18 cellular contexts compared by ENCODE assay signal in genomic region chr10:5482016-5482415, GRCh38. TPM values are rescaled to one million over a fixed set of nuclear protein-coding genes. Genes with fewer than 3 reads are reported as not detected.
DNase-seq lines count a peak whose midpoint lies in the region; ATAC-seq, FAIRE-seq and TF ChIP-seq lines count a peak whose summit lies in the region.
"Had no signal": no experiment of that assay in that cellular context is flagged by ENCODE, and none has a peak within 500 bp of the region (broad histone marks: within the 10 kb centered on the region; RNA-seq: fewer than 3 reads in every experiment).

No MANE protein-coding gene starts in this region.

- H4K8ac ChIP-seq in H1 (ENCODE audit: extremely low read depth, insufficient read depth, low read length), result no peak overlapping the region; the same call in 1 of the 2 replicates

- TF ChIP-seq CTCF in Caco-2 (IDR thresholded peaks at IDR 0.05; ENCODE audit: insufficient read depth in 1 of 2, low read depth in 1 of 2, low read length in 1 of 2, severe bottlenecking in 1 of 2, unreplicated experiment in 1 of 2) (no peak), H1 (IDR thresholded peaks at IDR 0.05; ENCODE audit: control extremely low read depth in 1 of 3, insufficient read depth in 1 of 3, low read depth in 1 of 3, low read length in 3 of 3) (no peak)

- intact Hi-C loops in Caco-2 (cut with micrococcal nuclease; ENCODE audit: unreplicated experiment), result no loop called here

- CTCF ChIA-PET in Caco-2 (lab: Charles Lee), result no interaction called here
- CTCF ChIA-PET in H1 (lab: Charles Lee; ENCODE audit: partially characterized antibody), result no interaction called here

- peaks cover 9% of the 10 kb centered on the region; the same call in 1 of the 2 replicates for H3K9me3 ChIP-seq in Caco-2
- H3K9me3 ChIP-seq in H1 (ENCODE audit: insufficient read depth in 2 of 2, low read depth in 1 of 2, low read length in 1 of 2), result no peaks in the 10 kb centered on the region
- H3K9me3 ChIP-seq: A549, BE2C had no signal

- TF ChIP-seq EP300 in H1 (IDR thresholded peaks at IDR 0.05; ENCODE audit: borderline replicate concordance in 1 of 2, low read depth in 2 of 2, low read length in 2 of 2), result no peak

- 87% methylated on average over 9 of the region's 9 CpGs; no CpG with 5 or more reads in 1 of the 2 experiments for WGBS in H1 (ENCODE audit: extremely low coverage in 1 of 2, insufficient coverage in 1 of 2, insufficient read length in 1 of 2, insufficient replicate concordance in 2 of 2, low coverage in 1 of 2, low lambda C conversion rate in 2 of 2, missing lambda C conversion rate in 1 of 2), 2 experiments

- H3K36me3 ChIP-seq in Caco-2 (ENCODE audit: control insufficient read depth, insufficient read depth, low read length) (0 out of 2 replicates have a peak, but pooled peaks cover 3% of the 10 kb centered on the region), H1 (ENCODE audit: control insufficient read depth in 2 of 4, insufficient read depth in 4 of 4, low read length in 3 of 4) (no peaks in the 10 kb centered on the region)
- H3K36me3 ChIP-seq: BE2C had no signal

- H3K9me3 Mint-ChIP-seq in Caco-2 (ENCODE audit: unreplicated experiment), result no peaks in the 10 kb centered on the region
- H3K9me3 Mint-ChIP-seq: CD8-positive, alpha-beta T cell had no signal

- no peak overlapping the region for H3K56ac ChIP-seq in H1 (replicated peaks; ENCODE audit: insufficient read length, low read depth, low read length)

- no peak overlapping the region for H3K18ac ChIP-seq in H1 (ENCODE audit: extremely low read depth, low read length)

- H3K36me3 Mint-ChIP-seq in Caco-2 (ENCODE audit: insufficient read depth, unreplicated experiment), result no peaks in the 10 kb centered on the region
- H3K36me3 Mint-ChIP-seq: CD8-positive, alpha-beta T cell had no signal

- FAIRE-seq in H1 (lab: Jason Lieb, UNC), result no peak
- FAIRE-seq: A549 had no signal

- no peak overlapping the region for H3K4me2 ChIP-seq in H1 (ENCODE audit: insufficient read depth in 1 of 2, low read depth in 2 of 2, low read length in 2 of 2)
- H3K4me2 ChIP-seq: A549 had no signal

- H2AFZ ChIP-seq in H1 (ENCODE audit: low read length), result no peak overlapping the region
- H2AFZ ChIP-seq: GM23248 had no signal

- ATAC-seq in HG02884 (IDR thresholded peaks at IDR 0.05; ENCODE audit: unreplicated experiment), result no peak
- ATAC-seq in GM21447 (IDR thresholded peaks at IDR 0.05; ENCODE audit: unreplicated experiment), result no peak
- no peak for ATAC-seq in esophagus mucosa
- ATAC-seq: A549; CD8-positive, alpha-beta T cell had no signal

- H3K23ac ChIP-seq in H1 (ENCODE audit: insufficient read length), result no peak overlapping the region

- DNase-seq in 8988T (peak; percentile 0), Caco-2 (peak in 1 of 2 experiments; percentile 13), H1 (ENCODE audit: low read depth in 1 of 2, low spot score in 2 of 2) (no peak), mesenteric fat pad (ENCODE audit: low spot score) (peak; percentile 83), COLO829 (ENCODE audit: low spot score) (no peak)
- DNase-seq: BE2C; CD8-positive, alpha-beta T cell; DMS53; GF-D8; GM23248; H9 had no signal

- no peaks in the 10 kb centered on the region for H3K4me1 ChIP-seq in Caco-2
- H3K4me1 ChIP-seq in H1 (replicated peaks in 1 of 4; ENCODE audit: control insufficient read depth in 3 of 4, insufficient read depth in 4 of 4, low read length in 3 of 4), result peaks cover 2 to 17% (median 8%) of the 10 kb centered on the region in 4 experiments
- H3K4me1 ChIP-seq: A549, BE2C had no signal

- H3K14ac ChIP-seq in H1 (ENCODE audit: insufficient read length), result no peak overlapping the region

- H3K27me3 ChIP-seq in Caco-2 (replicated peaks; ENCODE audit: control insufficient read depth, insufficient read depth, low read length) (no peaks in the 10 kb centered on the region), H1 (replicated peaks in 1 of 4; ENCODE audit: control insufficient read depth in 3 of 4, extremely low read depth in 1 of 4, insufficient read depth in 3 of 4, low read length in 3 of 4) (no peaks in the 10 kb centered on the region)
- H3K27me3 ChIP-seq: BE2C had no signal

- H3K79me1 ChIP-seq in H1 (ENCODE audit: low read depth, low read length), result no peaks in the 10 kb centered on the region

- no peak overlapping the region for H3K4me3 Mint-ChIP-seq in Caco-2 (ENCODE audit: unreplicated experiment)
- H3K4me3 Mint-ChIP-seq: CD8-positive, alpha-beta T cell; H9 had no signal

- POLR2A ChIA-PET in Caco-2 (lab: Charles Lee), result no interaction called here
- POLR2A ChIA-PET in H1 (lab: Charles Lee; ENCODE audit: partially characterized antibody), result no interaction called here

- H3K4ac ChIP-seq in H1 (replicated peaks; ENCODE audit: insufficient read length, low read depth, low read length), result no peak overlapping the region

- H4K91ac ChIP-seq in H1 (replicated peaks; ENCODE audit: insufficient read length, low read length), result no peak overlapping the region

- no peaks in the 10 kb centered on the region for H3K23me2 ChIP-seq in H1 (ENCODE audit: low read depth, low read length)

- peak overlapping the region; percentile 4; the same call in 1 of the 2 replicates for H2AK5ac ChIP-seq in H1 (ENCODE audit: low read depth, low read length)

- no peak for TF ChIP-seq POLR2A in H1 (IDR thresholded peaks at IDR 0.05; ENCODE audit: control extremely low read depth in 1 of 2, low read depth in 2 of 2, low read length in 2 of 2)

- H3K4me1 Mint-ChIP-seq in Caco-2 (ENCODE audit: low read depth, unreplicated experiment), result no peaks in the 10 kb centered on the region

- no peak overlapping the region for H3K27ac ChIP-seq in H1 (ENCODE audit: low read depth, low read length)
- H3K27ac ChIP-seq: A549, C4-2B, GM23248, HL-60 had no signal

- no peaks in the 10 kb centered on the region for H3K27me3 Mint-ChIP-seq in Caco-2 (ENCODE audit: insufficient read depth, unreplicated experiment)

- H4K20me1 ChIP-seq in H1 (replicated peaks in 1 of 2; ENCODE audit: control insufficient read depth in 1 of 2, insufficient read depth in 2 of 2, low read length in 2 of 2), result no peaks in the 10 kb centered on the region

- peak overlapping the region; percentile 39; the same call in 1 of the 2 replicates for H2BK12ac ChIP-seq in H1 (ENCODE audit: low read depth, low read length)

- no TSS peak for BruUV-seq in Caco-2 (replicated peaks; lab: Mats Ljungman, UMichigan)

- TF ChIP-seq RAD21 in H1 (IDR thresholded peaks at IDR 0.05 in 1 of 2, conservative IDR thresholded peaks at IDR 0.05 in 1 of 2; ENCODE audit: low read depth in 2 of 2, low read length in 2 of 2), result no peak

- no peak overlapping the region for H2BK20ac ChIP-seq in H1 (ENCODE audit: low read length)

- H4K5ac ChIP-seq in H1 (ENCODE audit: insufficient read length, low read depth, low read length), result no peak overlapping the region

- no peaks in the 10 kb centered on the region for H3K79me2 ChIP-seq in H1 (ENCODE audit: control insufficient read depth in 1 of 2, insufficient read depth in 2 of 2, low read length in 2 of 2)

- H2BK120ac ChIP-seq in H1 (replicated peaks; ENCODE audit: low read depth, low read length), result no peak overlapping the region

- peak overlapping the region; percentile 42 for H3K27ac Mint-ChIP-seq in Caco-2 (ENCODE audit: unreplicated experiment)
- H3K27ac Mint-ChIP-seq: CD8-positive, alpha-beta T cell had no signal

- no peak overlapping the region for H3K9ac ChIP-seq in H1 (replicated peaks in 1 of 4; ENCODE audit: extremely low read depth in 1 of 4, low read depth in 3 of 4, low read length in 3 of 4)
- H3K9ac ChIP-seq: GM23248 had no signal

- peak overlapping the region; percentile 72; the same call in 1 of the 2 replicates for H2BK15ac ChIP-seq in H1 (ENCODE audit: low read length)

- no peak overlapping the region; the same call in 1 of the 2 replicates for H2BK5ac ChIP-seq in H1 (ENCODE audit: low read depth, low read length)

- H3K4me3 ChIP-seq in Caco-2 (ENCODE audit: low read depth, low read length), result no peak overlapping the region
- H3K4me3 ChIP-seq in H1 (ENCODE audit: extremely low read depth in 1 of 4, insufficient read depth in 2 of 4, low read depth in 3 of 4, low read length in 4 of 4), result no peak overlapping the region
- H3K4me3 ChIP-seq: A549, GM23248 had no signal

TF ChIP-seq in H1, 55 proteins besides CTCF, POLR2A, EP300 and RAD21 (continues in another document):
- TF ChIP-seq RBBP5 (IDR thresholded peaks at IDR 0.05; ENCODE audit: borderline replicate concordance, low read depth, low read length) (no peak), CBX5 (IDR thresholded peaks at IDR 0.05; ENCODE audit: low read depth, low read length) (no peak), SIN3A (conservative IDR thresholded peaks at IDR 0.05 in 1 of 2, IDR thresholded peaks at IDR 0.05 in 1 of 2; ENCODE audit: low read depth in 1 of 2, low read length in 2 of 2) (no peak), RXRA (IDR thresholded peaks at IDR 0.05; ENCODE audit: insufficient read depth, low read depth, low read length) (no peak), CTBP2 (IDR thresholded peaks at IDR 0.05; ENCODE audit: borderline replicate concordance, insufficient read depth, insufficient read length, low read length) (no peak)

RNA-seq across cellular contexts. Expression of gene CALML5, which starts 17.4 kb away (rescaled TPM):
- total RNA-seq in Caco-2 (2022) (not detected in 2 replicates), mesenteric fat pad (not detected), esophagus mucosa (16.6 TPM)
- total RNA-seq in H1 (2021; fragmentation: NEBNext Ultra II Directional; extraction: Animal tissue kit (Norgen Biotek cat#: 25700)), result 0.38 TPM in 1 of 2 replicates, not detected in the other
- 0.09 TPM in 1 of 2 replicates, not detected in the other for polyA plus RNA-seq in H1 (2011; rRNA removed)
- polyA plus RNA-seq in H1 (2011; cell fraction: cytosol; rRNA removed), result not detected
- not detected for polyA plus RNA-seq in H1 (2011; cell fraction: nucleus; rRNA removed)
- polyA plus RNA-seq in H1 (2012, experiment 1 of 2), result not detected in 4 replicates
- not detected for polyA plus RNA-seq in H1 (2012, experiment 2 of 2)
- polyA plus RNA-seq in H1 (2013, experiment 1 of 2), result not detected
- not detected for polyA plus RNA-seq in H1 (2013, experiment 2 of 2)
- polyA minus RNA-seq in H1 (2011; rRNA and poly(A)+ RNA removed), result not detected in 2 replicates
- polyA minus RNA-seq in H1 (2011; cell fraction: cytosol; rRNA and poly(A)+ RNA removed), result not detected
- not detected for polyA minus RNA-seq in H1 (2011; cell fraction: nucleus; rRNA and poly(A)+ RNA removed)
- total RNA-seq: CD8-positive, alpha-beta T cell; GM23248; H9 had no signal
- polyA plus RNA-seq: A549, AG04450, GM23248 had no signal

RNA-seq across cellular contexts. Expression of gene CALML3, which starts 42.7 kb away (rescaled TPM):
- 0.18 TPM in 1 of 2 replicates, not detected in the other for total RNA-seq in Caco-2 (2022)
- not detected in 2 replicates for total RNA-seq in H1 (2021; fragmentation: NEBNext Ultra II Directional; extraction: Animal tissue kit (Norgen Biotek cat#: 25700))
- not detected in 2 replicates for polyA plus RNA-seq in H1 (2011; rRNA removed)
- not detected for polyA plus RNA-seq in H1 (2011; cell fraction: cytosol; rRNA removed)
- polyA plus RNA-seq in H1 (2011; cell fraction: nucleus; rRNA removed), result not detected
- polyA plus RNA-seq in H1 (2012, experiment 1 of 2), result not detected in 4 replicates
- not detected for polyA plus RNA-seq in H1 (2012, experiment 2 of 2)
- not detected for polyA plus RNA-seq in H1 (2013, experiment 1 of 2)
- not detected for polyA plus RNA-seq in H1 (2013, experiment 2 of 2)
- polyA minus RNA-seq in H1 (2011; rRNA and poly(A)+ RNA removed), result not detected in 2 replicates
- polyA minus RNA-seq in H1 (2011; cell fraction: cytosol; rRNA and poly(A)+ RNA removed), result not detected
- not detected for polyA minus RNA-seq in H1 (2011; cell fraction: nucleus; rRNA and poly(A)+ RNA removed)
- not detected for total RNA-seq in mesenteric fat pad
- total RNA-seq in esophagus mucosa, result 501 TPM
- total RNA-seq: CD8-positive, alpha-beta T cell; GM23248; H9 had no signal
- polyA plus RNA-seq: A549, AG04450, GM23248 had no signal

Comparison
In these comparisons a context has a peak if more than half of its experiments do, and no peak if none do; other contexts are left out.
1. DNase-seq: peak in 8988T (single experiment) and mesenteric fat pad (single experiment); none in H1 (0 of 2) and COLO829 (single experiment).
2. RNA of gene CALML5, which starts 17.4 kb away (total RNA-seq): 16.6 TPM in esophagus mucosa (single experiment); not detected in Caco-2, 0.38 TPM in H1 and not detected in mesenteric fat pad (single experiment); every median in the first group is over 10 times any median in the second.
3. RNA of gene CALML3, which starts 42.7 kb away (total RNA-seq): 501 TPM in esophagus mucosa (single experiment); 0.18 TPM in Caco-2, not detected in H1 and not detected in mesenteric fat pad (single experiment); every median in the first group is over 100 times any median in the second.